Comparison of ENCODE assay signal across 8 cellular contexts in the genomic region with DNA sequence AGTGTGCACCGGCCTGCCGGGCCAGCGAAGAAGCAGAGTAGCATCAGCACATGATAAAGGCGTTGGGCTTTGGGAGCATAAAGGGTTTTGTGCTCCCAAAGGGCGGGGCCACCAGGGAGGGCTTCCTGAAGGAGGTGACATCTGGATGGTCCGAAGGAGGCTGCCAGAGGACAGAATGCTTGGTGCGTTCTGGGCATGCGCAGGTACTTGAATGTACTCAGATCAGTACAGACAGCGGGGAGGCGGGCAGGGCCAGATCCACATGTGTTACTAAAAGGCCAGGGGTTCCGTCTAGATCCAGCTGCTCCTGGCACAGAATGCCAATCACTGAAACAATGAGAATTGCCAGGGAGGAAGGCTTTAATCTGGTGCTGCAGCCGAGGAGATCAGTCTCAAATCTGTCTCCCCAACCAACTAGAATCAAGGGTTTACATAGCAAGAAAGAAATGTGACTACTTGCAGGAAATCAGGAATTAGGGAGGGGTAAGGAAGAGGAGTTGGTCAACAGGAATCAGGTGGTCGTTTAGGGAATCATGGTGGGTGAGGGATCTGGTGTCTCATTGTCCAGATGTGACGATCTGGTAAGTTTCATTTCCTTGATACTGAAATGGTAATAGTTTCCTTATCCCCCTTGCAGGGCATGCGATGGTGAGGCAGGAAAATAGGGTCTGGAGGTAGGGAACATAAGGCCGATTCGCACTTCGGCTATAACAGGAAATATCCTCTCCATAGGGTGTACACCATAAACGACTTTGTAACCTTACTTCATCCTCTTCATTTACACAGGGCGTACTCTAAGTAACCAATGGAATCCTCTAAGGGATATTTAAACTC. TPM values are rescaled to one million over a fixed set of nuclear protein-coding genes. Genes with fewer than 3 reads are reported as not detected.
DNase-seq lines count a peak whose midpoint lies in the region; ATAC-seq and TF ChIP-seq lines count a peak whose summit lies in the region.

A gene with protein sequence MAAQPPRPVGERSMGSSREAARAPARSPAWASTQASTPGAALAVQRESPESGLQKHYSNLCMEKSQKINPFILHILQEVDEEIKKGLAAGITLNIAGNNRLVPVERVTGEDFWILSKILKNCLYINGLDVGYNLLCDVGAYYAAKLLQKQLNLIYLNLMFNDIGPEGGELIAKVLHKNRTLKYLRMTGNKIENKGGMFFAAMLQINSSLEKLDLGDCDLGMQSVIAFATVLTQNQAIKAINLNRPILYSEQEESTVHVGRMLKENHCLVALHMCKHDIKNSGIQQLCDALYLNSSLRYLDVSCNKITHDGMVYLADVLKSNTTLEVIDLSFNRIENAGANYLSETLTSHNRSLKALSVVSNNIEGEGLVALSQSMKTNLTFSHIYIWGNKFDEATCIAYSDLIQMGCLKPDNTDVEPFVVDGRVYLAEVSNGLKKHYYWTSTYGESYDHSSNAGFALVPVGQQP (minus strand): TSS at position 61 of the 834 bp plus-strand sequence. CDS start 356 bp downstream, outside the sequence.
Gene LRRIQ4, plus strand, starts transcription at position 27 of the 834 bp plus-strand sequence. CDS start 9,052 bp downstream, outside the sequence.

- DNase-seq in DMS79 (lab: John Stamatoyannopoulos, UW) (peak; percentile 86), MM.1S (peak; percentile 93), SK-N-SH (peak; percentile 86), amniotic epithelial cell (ENCODE audit: low read depth) (peak; percentile 77), hepatic stellate cell (ENCODE audit: low spot score) (peak; percentile 66), renal cortical epithelial cell (ENCODE audit: low read depth) (peak; percentile 66), cerebellar nuclear complex (lab: John Stamatoyannopoulos, UW) (no peak)

- peak within 1 kb of the TSS; percentile 56 for H3K9ac ChIP-seq in MM.1S (ENCODE audit: low read length)
- peak within 1 kb of the TSS; percentile 73 for H3K9ac ChIP-seq in SK-N-SH

- no peaks in the 10 kb centered on the region for H3K36me3 ChIP-seq in MM.1S (replicated peaks; ENCODE audit: insufficient read depth, low read length)
- H3K36me3 ChIP-seq in SK-N-SH (replicated peaks in 1 of 2; ENCODE audit: control insufficient read depth in 1 of 2, insufficient read depth in 2 of 2, low read length in 1 of 2), result no peaks in the 10 kb centered on the region

- peak within 1 kb of the TSS; percentile 93 for H3K4me2 ChIP-seq in MM.1S (ENCODE audit: low read depth, low read length)
- H3K4me2 ChIP-seq in SK-N-SH, result peak within 1 kb of the TSS; percentile 89

- TF ChIP-seq RAD21 in SK-N-SH (IDR thresholded peaks at IDR 0.05; ENCODE audit: low read length), result no peak

- H3K9me3 ChIP-seq in MM.1S (replicated peaks; ENCODE audit: insufficient read depth, low read length), result 0 out of 2 replicates have a peak, but pooled peaks cover 4% of the 10 kb centered on the region
- H3K9me3 ChIP-seq in SK-N-SH, result 0 out of 2 replicates have a peak, but pooled peaks cover 11% of the 10 kb centered on the region

- CTCF ChIA-PET in SK-N-SH (lab: Yijun Ruan, JAX), result interaction anchor here (0.6 to 1.5 kb wide), 3 partner anchors 14 to 601 kb away, joined by 3 read pairs; no protein-coding TSS in a partner anchor

- TF ChIP-seq EP300 in SK-N-SH (IDR thresholded peaks at IDR 0.05; ENCODE audit: borderline replicate concordance in 1 of 2, low read depth in 1 of 2, low read length in 1 of 2), result no peak

- H3F3A ChIP-seq in MM.1S (ENCODE audit: insufficient read depth, low read length) (peaks cover 10% of the 10 kb centered on the region; the same call in 1 of the 2 replicates), SK-N-SH (replicated peaks; ENCODE audit: insufficient read depth) (no peaks in the 10 kb centered on the region)

- H3K4me1 ChIP-seq in MM.1S (ENCODE audit: low read length) (no peaks in the 10 kb centered on the region), SK-N-SH (ENCODE audit: control insufficient read depth in 1 of 2, insufficient read depth in 2 of 2, low read depth in 1 of 2, low read length in 1 of 2) (peaks cover 0 to 11% of the 10 kb centered on the region in 2 experiments; a peak in 2 of 4 replicates)

- H3K4me3 ChIP-seq in MM.1S (ENCODE audit: low read length), result peak within 1 kb of the TSS; percentile 66
- peak within 1 kb of the TSS; percentile 55 to 71 for H3K4me3 ChIP-seq in SK-N-SH (ENCODE audit: low read depth in 2 of 2, low read length in 1 of 2)

- no peaks in the 10 kb centered on the region for H3K79me2 ChIP-seq in MM.1S (ENCODE audit: low read length)
- H3K79me2 ChIP-seq in SK-N-SH (ENCODE audit: insufficient read depth), result no peaks in the 10 kb centered on the region

- POLR2A ChIA-PET in SK-N-SH (lab: Yijun Ruan, JAX), result interaction anchor here (0.6 to 2.3 kb wide), 6 partner anchors 14 to 187 kb away, joined by 3 to 13 read pairs (median 5); partner anchors contain the start of genes ACTRT3, SEC62 and TERC

- WGBS in SK-N-SH (ENCODE audit: low lambda C conversion rate), result 64% methylated on average over 17 of the region's 20 CpGs

- TF ChIP-seq CTCF in MM.1S (IDR thresholded peaks at IDR 0.05; ENCODE audit: low read length), result no peak
- no peak for TF ChIP-seq CTCF in SK-N-SH (IDR thresholded peaks at IDR 0.05)

- peak within 1 kb of the TSS; percentile 94 for H2AFZ ChIP-seq in MM.1S (ENCODE audit: low read length)
- H2AFZ ChIP-seq in SK-N-SH (ENCODE audit: low read depth), result peak within 1 kb of the TSS; percentile 99

- no peaks in the 10 kb centered on the region for H3K9me2 ChIP-seq in MM.1S (replicated peaks; ENCODE audit: insufficient read depth, low read length)
- no peaks in the 10 kb centered on the region for H3K9me2 ChIP-seq in SK-N-SH

- peak; percentile 58 for ATAC-seq in GM21786 (IDR thresholded peaks at IDR 0.05; ENCODE audit: unreplicated experiment)

- H4K20me1 ChIP-seq in MM.1S (ENCODE audit: insufficient read depth, low read length), result no peaks in the 10 kb centered on the region
- no peaks in the 10 kb centered on the region for H4K20me1 ChIP-seq in SK-N-SH (ENCODE audit: insufficient read depth)

- H3K27me3 ChIP-seq in MM.1S (replicated peaks; ENCODE audit: insufficient read depth, low read length), result no peaks in the 10 kb centered on the region
- no peaks in the 10 kb centered on the region for H3K27me3 ChIP-seq in SK-N-SH (ENCODE audit: insufficient read depth)

- H3K27ac ChIP-seq in MM.1S (ENCODE audit: low read length) (peak within 1 kb of the TSS; percentile 23; the same call in 1 of the 2 replicates), SK-N-SH (ENCODE audit: low read depth in 2 of 2, low read length in 1 of 2) (peak within 1 kb of the TSS; percentile 54 to 91)

TF ChIP-seq in SK-N-SH, 30 proteins besides CTCF, POLR2A, EP300 and RAD21 (continues in another document):
- TF ChIP-seq RCOR1 (IDR thresholded peaks at IDR 0.05; ENCODE audit: low read length) (peak; percentile 39; the same call in 1 of the 2 replicates), NRF1 (IDR thresholded peaks at IDR 0.05; ENCODE audit: low read depth, low read length) (peak; percentile 71), POLR2AphosphoS5 (IDR thresholded peaks at IDR 0.05; ENCODE audit: low read depth, low read length) (no peak), JUND (IDR thresholded peaks at IDR 0.05) (no peak), TEAD4 (IDR thresholded peaks at IDR 0.05; ENCODE audit: borderline replicate concordance, insufficient read depth) (no peak), TAF1 (IDR thresholded peaks at IDR 0.05; ENCODE audit: borderline replicate concordance, low read depth, low read length) (0 out of 2 replicates have a peak, but pooled peaks have one; percentile 22), ELF1 (IDR thresholded peaks at IDR 0.05) (no peak), EZH2phosphoT487 (IDR thresholded peaks at IDR 0.05; ENCODE audit: borderline replicate concordance, low read depth) (no peak), YY1 (IDR thresholded peaks at IDR 0.05; ENCODE audit: low read depth) (no peak), SMC3 (IDR thresholded peaks at IDR 0.05; ENCODE audit: low read depth, low read length) (no peak), FOSL2 (IDR thresholded peaks at IDR 0.05; ENCODE audit: borderline replicate concordance, low read depth) (no peak), SIN3A (IDR thresholded peaks at IDR 0.05; ENCODE audit: borderline replicate concordance, low read depth, low read length) (no peak), RXRA (IDR thresholded peaks at IDR 0.05; ENCODE audit: borderline replicate concordance, low read depth) (no peak)
- TF ChIP-seq, protein P1, sequence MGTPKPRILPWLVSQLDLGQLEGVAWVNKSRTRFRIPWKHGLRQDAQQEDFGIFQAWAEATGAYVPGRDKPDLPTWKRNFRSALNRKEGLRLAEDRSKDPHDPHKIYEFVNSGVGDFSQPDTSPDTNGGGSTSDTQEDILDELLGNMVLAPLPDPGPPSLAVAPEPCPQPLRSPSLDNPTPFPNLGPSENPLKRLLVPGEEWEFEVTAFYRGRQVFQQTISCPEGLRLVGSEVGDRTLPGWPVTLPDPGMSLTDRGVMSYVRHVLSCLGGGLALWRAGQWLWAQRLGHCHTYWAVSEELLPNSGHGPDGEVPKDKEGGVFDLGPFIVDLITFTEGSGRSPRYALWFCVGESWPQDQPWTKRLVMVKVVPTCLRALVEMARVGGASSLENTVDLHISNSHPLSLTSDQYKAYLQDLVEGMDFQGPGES (IDR thresholded peaks at IDR 0.05; ENCODE audit: low read depth, low read length), result no peak
- TF ChIP-seq, protein P2, sequence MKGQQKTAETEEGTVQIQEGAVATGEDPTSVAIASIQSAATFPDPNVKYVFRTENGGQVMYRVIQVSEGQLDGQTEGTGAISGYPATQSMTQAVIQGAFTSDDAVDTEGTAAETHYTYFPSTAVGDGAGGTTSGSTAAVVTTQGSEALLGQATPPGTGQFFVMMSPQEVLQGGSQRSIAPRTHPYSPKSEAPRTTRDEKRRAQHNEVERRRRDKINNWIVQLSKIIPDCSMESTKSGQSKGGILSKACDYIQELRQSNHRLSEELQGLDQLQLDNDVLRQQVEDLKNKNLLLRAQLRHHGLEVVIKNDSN (IDR thresholded peaks at IDR 0.05; ENCODE audit: borderline replicate concordance, low read depth), result no peak
- TF ChIP-seq, protein P3, sequence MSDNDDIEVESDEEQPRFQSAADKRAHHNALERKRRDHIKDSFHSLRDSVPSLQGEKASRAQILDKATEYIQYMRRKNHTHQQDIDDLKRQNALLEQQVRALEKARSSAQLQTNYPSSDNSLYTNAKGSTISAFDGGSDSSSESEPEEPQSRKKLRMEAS (IDR thresholded peaks at IDR 0.05; ENCODE audit: low read depth), result no peak

RNA-seq across cellular contexts. Expression of the first gene that starts in this region (rescaled TPM):
- polyA plus RNA-seq in SK-N-SH (2012; rRNA removed), result 1.6 and 2.6 TPM in 2 replicates
- polyA plus RNA-seq in SK-N-SH (2012; cell fraction: cytosol; rRNA removed), result 2.2 and 2.3 TPM in 2 replicates
- 1.4 and 2.9 TPM in 2 replicates for polyA plus RNA-seq in SK-N-SH (2012; cell fraction: nucleus; rRNA removed)
- total RNA-seq in renal cortical epithelial cell, result 5.2 and 8.0 TPM in 2 replicates

RNA-seq across cellular contexts. Expression of gene LRRIQ4, which starts in this region (rescaled TPM):
- polyA plus RNA-seq in SK-N-SH (2012; rRNA removed), result not detected in 2 replicates
- polyA plus RNA-seq in SK-N-SH (2012; cell fraction: cytosol; rRNA removed), result 0.01 and 0.03 TPM in 2 replicates
- polyA plus RNA-seq in SK-N-SH (2012; cell fraction: nucleus; rRNA removed), result 0.04 and 0.06 TPM in 2 replicates
- 0.17 TPM in 1 of 2 replicates, not detected in the other for total RNA-seq in renal cortical epithelial cell

Comparison
In these comparisons a context has a peak if more than half of its experiments do, and no peak if none do; other contexts are left out.
1. DNase-seq: peak in DMS79 (single experiment), MM.1S (single experiment), SK-N-SH (single experiment), amniotic epithelial cell (single experiment), hepatic stellate cell (single experiment) and renal cortical epithelial cell (single experiment); none in cerebellar nuclear complex (0 of 2).